Comparison of ENCODE assay signal across 8 cellular contexts in the genomic region with DNA sequence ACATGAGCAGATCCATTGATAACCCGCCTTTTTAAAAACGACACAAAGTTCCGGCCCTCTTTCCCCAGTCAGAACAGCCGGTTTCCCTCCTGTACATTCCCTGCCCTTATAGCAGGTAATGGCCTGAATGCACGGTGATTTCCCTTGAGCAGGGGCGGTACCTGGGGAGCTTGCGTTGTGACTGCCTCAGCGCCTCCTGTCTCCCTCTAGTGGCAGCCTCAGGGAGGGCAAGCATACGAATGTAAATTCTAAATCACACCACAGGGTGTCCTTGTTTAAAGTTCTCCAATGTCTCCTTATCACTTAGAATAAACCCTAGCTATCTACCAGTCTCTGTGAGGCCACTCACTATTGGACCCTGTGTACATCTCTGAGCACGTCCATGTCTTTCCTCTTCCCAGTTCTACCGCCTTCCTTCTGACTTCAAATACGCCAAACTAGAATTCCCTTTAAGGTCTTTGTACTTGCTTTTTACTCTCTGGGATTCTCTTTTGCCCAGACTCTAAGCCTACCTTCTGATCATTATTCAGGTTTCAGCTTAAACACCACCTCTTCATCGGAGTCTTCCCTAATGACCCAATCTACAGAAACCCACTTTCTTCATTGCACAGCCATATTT. TPM values are rescaled to one million over a fixed set of nuclear protein-coding genes. Genes with fewer than 3 reads are reported as not detected.
DNase-seq lines count a peak whose midpoint lies in the region; ATAC-seq and TF ChIP-seq lines count a peak whose summit lies in the region.

No MANE protein-coding gene starts in this region.

- peak overlapping the region; percentile 18; the same call in 1 of the 2 replicates for H2BK120ac ChIP-seq in IMR-90 (ENCODE audit: low read depth, low read length)

- peak; percentile 97 for TF ChIP-seq CTCF in GM06990 (IDR thresholded peaks at IDR 0.05; ENCODE audit: insufficient read depth, low read length, poor library complexity, severe bottlenecking)
- peak; percentile 57 for TF ChIP-seq CTCF in IMR-90 (conservative IDR thresholded peaks at IDR 0.05; ENCODE audit: low read depth, low read length)

- peaks cover 2% of the 10 kb centered on the region; the same call in 1 of the 2 replicates for H3K9me3 ChIP-seq in IMR-90 (ENCODE audit: control insufficient read depth, insufficient read depth, low read length)

- H2AFZ ChIP-seq in IMR-90 (replicated peaks; ENCODE audit: low read length, poor library complexity), result no peak overlapping the region

- intact Hi-C loops in IMR-90 (cut with micrococcal nuclease), result no loop called here

- no peaks in the 10 kb centered on the region for H3K9me3 Mint-ChIP-seq in activated naive CD4-positive, alpha-beta T cell treated with anti-CD3 and anti-CD28 coated beads, Interleukin-2, amount 10 ng/mL, durations not matched to agents 7 days and 5 days
- H3K9me3 Mint-ChIP-seq in immature natural killer cell, result no peaks in the 10 kb centered on the region

- H4K5ac ChIP-seq in IMR-90 (ENCODE audit: low read depth, low read length), result no peak overlapping the region

- H3K23ac ChIP-seq in IMR-90 (ENCODE audit: low read depth, low read length), result no peak overlapping the region

- POLR2A ChIA-PET in IMR-90 (lab: Charles Lee; ENCODE audit: unreplicated experiment), result no interaction called here

- H3K9ac ChIP-seq in IMR-90 (ENCODE audit: low read depth, low read length), result no peak overlapping the region

- no peaks in the 10 kb centered on the region for H3K9me1 ChIP-seq in IMR-90 (ENCODE audit: insufficient read depth, low read length)

- no TSS peak for BruUV-seq in IMR-90 (replicated peaks; lab: Mats Ljungman, UMichigan)

- 0 out of 2 replicates have a peak overlapping the region, but pooled peaks have one; percentile 44 for H2BK20ac ChIP-seq in IMR-90 (ENCODE audit: low read depth, low read length)

- TF ChIP-seq RAD21 in IMR-90 (IDR thresholded peaks at IDR 0.05; ENCODE audit: low read length), result peak; percentile 43

- H3K4me3 Mint-ChIP-seq in activated naive CD4-positive, alpha-beta T cell treated with anti-CD3 and anti-CD28 coated beads, Interleukin-2, amount 10 ng/mL, durations not matched to agents 7 days and 5 days, result no peak overlapping the region
- no peak overlapping the region for H3K4me3 Mint-ChIP-seq in immature natural killer cell

- no peaks in the 10 kb centered on the region for H3K79me1 ChIP-seq in IMR-90 (ENCODE audit: low read depth in 1 of 2, low read length in 2 of 2)

- no peaks in the 10 kb centered on the region for H3K4me1 Mint-ChIP-seq in activated naive CD4-positive, alpha-beta T cell treated with anti-CD3 and anti-CD28 coated beads, Interleukin-2, amount 10 ng/mL, durations not matched to agents 7 days and 5 days
- H3K4me1 Mint-ChIP-seq in immature natural killer cell, result peaks cover 6 to 8% of the 10 kb centered on the region in 2 donors

- 75% methylated on average over 8 of the region's 13 CpGs; no CpG with 5 or more reads in 1 of the 2 experiments for WGBS in IMR-90 (ENCODE audit: extremely low coverage in 2 of 2, insufficient read length in 1 of 2), 2 experiments

- CTCF ChIA-PET in IMR-90 (lab: Yijun Ruan, JAX), result interaction anchor here (1.0 to 1.3 kb wide), 3 partner anchors 10 to 20 kb away, joined by 3 to 4 read pairs (median 3); no protein-coding TSS in a partner anchor
- CTCF ChIA-PET in activated naive CD4-positive, alpha-beta T cell treated with anti-CD3 and anti-CD28 coated beads, Interleukin-2, amount 10 ng/mL, durations not matched to agents 7 days and 5 days (lab: Charles Lee), result interaction anchor here (0.6 to 3.3 kb wide), 33 partner anchors 8 to 557 kb away, joined by 3 to 27 read pairs (median 3); a partner anchor contains a TSS

- H2AK5ac ChIP-seq in IMR-90 (ENCODE audit: low read depth, low read length), result 0 out of 2 replicates have a peak overlapping the region, but pooled peaks have one; percentile 43

- no peak overlapping the region; the same call in 1 of the 2 replicates for H3K14ac ChIP-seq in IMR-90 (replicated peaks; ENCODE audit: low read depth, low read length)

- no peak overlapping the region for H3K27ac Mint-ChIP-seq in activated naive CD4-positive, alpha-beta T cell treated with anti-CD3 and anti-CD28 coated beads, Interleukin-2, amount 10 ng/mL, durations not matched to agents 7 days and 5 days
- no peak overlapping the region for H3K27ac Mint-ChIP-seq in immature natural killer cell

- no peak overlapping the region for H3K4me2 ChIP-seq in IMR-90 (ENCODE audit: low read depth, low read length)

- no peak overlapping the region for H2BK5ac ChIP-seq in IMR-90 (ENCODE audit: low read depth, low read length, poor library complexity, severe bottlenecking)

- in situ Hi-C loops in IMR-90 (cut with MboI; ENCODE audit: low sequenced_read_pairs), result loop anchor here (25.0 kb wide), 1 partner anchor 395 kb away; no protein-coding TSS in a partner anchor

- TF ChIP-seq POLR2A in IMR-90 (IDR thresholded peaks at IDR 0.05; ENCODE audit: low read depth, low read length), result no peak

- peak overlapping the region; percentile 41; the same call in 1 of the 3 replicates for H2BK15ac ChIP-seq in IMR-90 (ENCODE audit: low read depth, low read length)

- H3K4me3 ChIP-seq in GM06990 (replicated peaks; ENCODE audit: low read depth, low read length), result no peak overlapping the region
- no peak overlapping the region for H3K4me3 ChIP-seq in IMR-90 (ENCODE audit: insufficient read depth, low read depth, low read length)

- no peaks in the 10 kb centered on the region for H4K20me1 ChIP-seq in IMR-90 (ENCODE audit: insufficient read depth, low read length)

- H3K36me3 ChIP-seq in GM06990 (ENCODE audit: control insufficient read depth, insufficient read depth, low read length), result no peaks in the 10 kb centered on the region
- H3K36me3 ChIP-seq in IMR-90 (ENCODE audit: control insufficient read depth, insufficient read depth, low read length), result no peaks in the 10 kb centered on the region

- H3K56ac ChIP-seq in IMR-90 (ENCODE audit: extremely low read depth, insufficient read depth, low read length), result no peak overlapping the region

- no peaks in the 10 kb centered on the region for H3K27me3 Mint-ChIP-seq in activated naive CD4-positive, alpha-beta T cell treated with anti-CD3 and anti-CD28 coated beads, Interleukin-2, amount 10 ng/mL, durations not matched to agents 7 days and 5 days
- no peaks in the 10 kb centered on the region for H3K27me3 Mint-ChIP-seq in immature natural killer cell (ENCODE audit: low read depth in 3 of 3)

- DNase-seq in GM06990 (ENCODE audit: extremely low read depth, insufficient read length) (peak; percentile 22), IMR-90 (no peak), SKM-1 treated with dmso at 0.1 percent for 144 hours (lab: John Stamatoyannopoulos, UW; ENCODE audit: unreplicated experiment) (peak; percentile 81), immature natural killer cell (peak; percentile 67 to 71 (median 69)), middle frontal gyrus (ENCODE audit: extremely low spot score, low spot score) (no peak)
- peak; percentile 86 for DNase-seq in activated naive CD4-positive, alpha-beta T cell treated with anti-CD3 and anti-CD28 coated beads, Interleukin-2, amount 10 ng/mL, durations not matched to agents 7 days and 5 days
- peak; percentile 37 for DNase-seq in stimulated activated CD8-positive, alpha-beta memory T cell treated with anti-CD3 and anti-CD28 coated beads, Interleukin-15, amount 100 ng/mL, for 24 hours (ENCODE audit: low read depth)

- H4K8ac ChIP-seq in IMR-90 (ENCODE audit: low read depth in 2 of 2, low read length in 2 of 2), result no peak overlapping the region

- dilution Hi-C loops in IMR-90 (cut with HindIII; ENCODE audit: low sequenced_read_pairs, unreplicated experiment), result no loop called here

- ATAC-seq in GM21786 (IDR thresholded peaks at IDR 0.05; ENCODE audit: unreplicated experiment) (peak; percentile 99), IMR-90 (ENCODE audit: low read depth) (no peak)

- no peaks in the 10 kb centered on the region for H3K27me3 ChIP-seq in GM06990 (replicated peaks; ENCODE audit: control insufficient read depth, insufficient read depth, low read length)
- no peaks in the 10 kb centered on the region for H3K27me3 ChIP-seq in IMR-90 (ENCODE audit: control insufficient read depth, insufficient read depth, low read length)

- no peaks in the 10 kb centered on the region for H3K36me3 Mint-ChIP-seq in activated naive CD4-positive, alpha-beta T cell treated with anti-CD3 and anti-CD28 coated beads, Interleukin-2, amount 10 ng/mL, durations not matched to agents 7 days and 5 days
- no peaks in the 10 kb centered on the region for H3K36me3 Mint-ChIP-seq in immature natural killer cell

- H3K4me1 ChIP-seq in IMR-90 (ENCODE audit: control insufficient read depth, insufficient read depth, low read length), result peaks cover 3% of the 10 kb centered on the region; the same call in 1 of the 2 replicates

- no peak overlapping the region for H3K27ac ChIP-seq in IMR-90 (ENCODE audit: insufficient read depth, low read length)

- no peak overlapping the region; the same call in 1 of the 2 replicates for H4K91ac ChIP-seq in IMR-90 (ENCODE audit: insufficient read depth, low read depth, low read length)

- H2AK9ac ChIP-seq in IMR-90 (replicated peaks; ENCODE audit: low read depth, low read length, poor library complexity), result no peak overlapping the region

- H3K4ac ChIP-seq in IMR-90 (ENCODE audit: low read depth, low read length), result peak overlapping the region; percentile 26; the same call in 1 of the 2 replicates

- H3K18ac ChIP-seq in IMR-90 (ENCODE audit: low read depth, low read length), result no peak overlapping the region; the same call in 1 of the 2 replicates

TF ChIP-seq in IMR-90, 13 proteins besides CTCF, POLR2A, EP300 and RAD21:
- TF ChIP-seq MAFK (IDR thresholded peaks at IDR 0.05; ENCODE audit: low read depth, low read length), result no peak
- no peak for TF ChIP-seq MXI1 (IDR thresholded peaks at IDR 0.05; ENCODE audit: borderline replicate concordance, low read depth, low read length)
- peak; percentile 46 for TF ChIP-seq SMC3 (IDR thresholded peaks at IDR 0.05; ENCODE audit: low read depth, low read length)
- no peak for TF ChIP-seq NFE2L2 (IDR thresholded peaks at IDR 0.05; ENCODE audit: low read depth, low read length)

RNA-seq across cellular contexts. Expression of a gene that starts 18.4 kb away (rescaled TPM):
- total RNA-seq in IMR-90 (2012; rRNA removed), result 92.8 and 116 TPM in 2 replicates
- polyA plus RNA-seq in IMR-90 (2012; rRNA removed) (54.7 and 67.9 TPM in 2 replicates), immature natural killer cell (10 to 100 TPM in 1 of 3 donors, 1 to 10 TPM in 2; 6.9 to 15.8 (median 7.5) TPM)
- 46.8 and 76.7 TPM in 2 replicates for polyA plus RNA-seq in IMR-90 (2012; cell fraction: cytosol; rRNA removed)
- 29.8 and 111 TPM in 2 replicates for polyA plus RNA-seq in IMR-90 (2012; cell fraction: nucleus; rRNA removed; ENCODE audit: low replicate concordance)

Comparison
In these comparisons a context has a peak if more than half of its experiments do, and no peak if none do; other contexts are left out.
1. DNase-seq: peak in GM06990 (single experiment), SKM-1 treated with dmso at 0.1 percent for 144 hours (single experiment), activated naive CD4-positive, alpha-beta T cell treated with anti-CD3 and anti-CD28 coated beads, Interleukin-2, amount 10 ng/mL, durations not matched to agents 7 days and 5 days (single experiment), immature natural killer cell (3 of 3) and stimulated activated CD8-positive, alpha-beta memory T cell treated with anti-CD3 and anti-CD28 coated beads, Interleukin-15, amount 100 ng/mL, for 24 hours (single experiment); none in IMR-90 (single experiment) and middle frontal gyrus (single experiment).